ENCODE assay signal across 1 cellular context in the genomic region with DNA sequence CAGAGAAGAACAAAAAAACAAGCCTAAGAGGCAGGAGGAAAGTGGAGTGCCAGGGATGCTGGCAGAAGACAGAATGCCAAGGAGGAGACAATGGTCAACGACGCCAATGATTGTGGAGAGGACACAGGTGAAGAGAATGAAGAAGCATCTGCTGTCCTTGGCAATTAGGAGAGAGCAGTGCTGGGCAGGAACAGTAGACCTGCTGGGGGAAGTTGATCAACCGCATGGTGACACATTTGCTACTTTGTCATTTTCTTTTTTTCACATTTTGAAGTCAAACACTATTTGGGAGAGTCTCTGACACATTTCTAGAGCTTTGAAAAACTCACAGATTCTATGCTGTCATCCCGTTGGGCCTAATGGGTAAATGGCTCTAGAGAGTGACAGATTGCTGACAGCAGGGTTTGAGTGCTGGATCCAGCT.
TF ChIP-seq lines count a peak whose summit lies in the region.

No MANE protein-coding gene starts in this region.

TF ChIP-seq in GM12878, 131 proteins besides CTCF, POLR2A, EP300 and RAD21 (continued from another document and continues in another):
- TF ChIP-seq, protein P1, sequence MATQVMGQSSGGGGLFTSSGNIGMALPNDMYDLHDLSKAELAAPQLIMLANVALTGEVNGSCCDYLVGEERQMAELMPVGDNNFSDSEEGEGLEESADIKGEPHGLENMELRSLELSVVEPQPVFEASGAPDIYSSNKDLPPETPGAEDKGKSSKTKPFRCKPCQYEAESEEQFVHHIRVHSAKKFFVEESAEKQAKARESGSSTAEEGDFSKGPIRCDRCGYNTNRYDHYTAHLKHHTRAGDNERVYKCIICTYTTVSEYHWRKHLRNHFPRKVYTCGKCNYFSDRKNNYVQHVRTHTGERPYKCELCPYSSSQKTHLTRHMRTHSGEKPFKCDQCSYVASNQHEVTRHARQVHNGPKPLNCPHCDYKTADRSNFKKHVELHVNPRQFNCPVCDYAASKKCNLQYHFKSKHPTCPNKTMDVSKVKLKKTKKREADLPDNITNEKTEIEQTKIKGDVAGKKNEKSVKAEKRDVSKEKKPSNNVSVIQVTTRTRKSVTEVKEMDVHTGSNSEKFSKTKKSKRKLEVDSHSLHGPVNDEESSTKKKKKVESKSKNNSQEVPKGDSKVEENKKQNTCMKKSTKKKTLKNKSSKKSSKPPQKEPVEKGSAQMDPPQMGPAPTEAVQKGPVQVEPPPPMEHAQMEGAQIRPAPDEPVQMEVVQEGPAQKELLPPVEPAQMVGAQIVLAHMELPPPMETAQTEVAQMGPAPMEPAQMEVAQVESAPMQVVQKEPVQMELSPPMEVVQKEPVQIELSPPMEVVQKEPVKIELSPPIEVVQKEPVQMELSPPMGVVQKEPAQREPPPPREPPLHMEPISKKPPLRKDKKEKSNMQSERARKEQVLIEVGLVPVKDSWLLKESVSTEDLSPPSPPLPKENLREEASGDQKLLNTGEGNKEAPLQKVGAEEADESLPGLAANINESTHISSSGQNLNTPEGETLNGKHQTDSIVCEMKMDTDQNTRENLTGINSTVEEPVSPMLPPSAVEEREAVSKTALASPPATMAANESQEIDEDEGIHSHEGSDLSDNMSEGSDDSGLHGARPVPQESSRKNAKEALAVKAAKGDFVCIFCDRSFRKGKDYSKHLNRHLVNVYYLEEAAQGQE (IDR thresholded peaks at IDR 0.05; ENCODE audit: low read depth, low read length): no peak; the same call in 1 of the 2 replicates
- TF ChIP-seq CREM (IDR thresholded peaks at IDR 0.05; ENCODE audit: low read depth) (peak; percentile 88), NR2F1 (conservative IDR thresholded peaks at IDR 0.05) (no peak; the same call in 1 of the 2 replicates), CEBPB (IDR thresholded peaks at IDR 0.05; ENCODE audit: borderline replicate concordance in 1 of 2, low read depth in 2 of 2, low read length in 2 of 2) (no peak), BMI1 (IDR thresholded peaks at IDR 0.05; ENCODE audit: borderline replicate concordance) (no peak), CREB1 (IDR thresholded peaks at IDR 0.05; ENCODE audit: low read depth) (peak; percentile 84), CHD1 (IDR thresholded peaks at IDR 0.05; ENCODE audit: low read depth, low read length) (no peak), SMC3 (IDR thresholded peaks at IDR 0.05; ENCODE audit: borderline replicate concordance, low read length) (no peak), NR2C1 (IDR thresholded peaks at IDR 0.05) (no peak), ZNF274 (IDR thresholded peaks at IDR 0.05; ENCODE audit: insufficient read depth, insufficient read length) (no peak), MXI1 (IDR thresholded peaks at IDR 0.05; ENCODE audit: low read depth, low read length) (0 out of 2 replicates have a peak, but pooled peaks have one; percentile 16), YBX1 (IDR thresholded peaks at IDR 0.05) (no peak), ZNF622 (IDR thresholded peaks at IDR 0.05) (no peak), CUX1 (IDR thresholded peaks at IDR 0.05; ENCODE audit: insufficient replicate concordance, low read depth, low read length) (no peak), TARDBP (IDR thresholded peaks at IDR 0.05; ENCODE audit: borderline replicate concordance) (no peak), ESRRA (IDR thresholded peaks at IDR 0.05; ENCODE audit: low read length) (no peak), NFIC (IDR thresholded peaks at IDR 0.05; ENCODE audit: low read depth, low read length) (peak; percentile 80; the same call in 1 of the 2 replicates), RFX5 (IDR thresholded peaks at IDR 0.05; ENCODE audit: low read depth, low read length) (no peak), EED (IDR thresholded peaks at IDR 0.05; ENCODE audit: low read depth) (peak; percentile 65), KDM1A (IDR thresholded peaks at IDR 0.05; ENCODE audit: borderline replicate concordance) (no peak), ZBTB11 (CRISPR knock-in tag; IDR thresholded peaks at IDR 0.05) (no peak), IKZF2 (IDR thresholded peaks at IDR 0.05) (peak; percentile 64 to 74; a peak in 3 of 4 replicates), PBX3 (IDR thresholded peaks at IDR 0.05; ENCODE audit: insufficient replicate concordance, low read depth, low read length) (peak; percentile 52), HDAC2 (IDR thresholded peaks at IDR 0.05) (no peak), ZNF592 (IDR thresholded peaks at IDR 0.05) (no peak), KLF5 (IDR thresholded peaks at IDR 0.05; ENCODE audit: partially characterized antibody) (no peak), RUNX3 (IDR thresholded peaks at IDR 0.05; ENCODE audit: low read length) (peak; percentile 87), RCOR1 (conservative IDR thresholded peaks at IDR 0.05; ENCODE audit: low read depth, low read length) (no peak), LARP7 (IDR thresholded peaks at IDR 0.05) (no peak), ZNF207 (IDR thresholded peaks at IDR 0.05; ENCODE audit: borderline replicate concordance) (no peak), SMARCA5 (IDR thresholded peaks at IDR 0.05) (no peak), ZNF687 (IDR thresholded peaks at IDR 0.05) (peak; percentile 80)
- TF ChIP-seq, protein P2, sequence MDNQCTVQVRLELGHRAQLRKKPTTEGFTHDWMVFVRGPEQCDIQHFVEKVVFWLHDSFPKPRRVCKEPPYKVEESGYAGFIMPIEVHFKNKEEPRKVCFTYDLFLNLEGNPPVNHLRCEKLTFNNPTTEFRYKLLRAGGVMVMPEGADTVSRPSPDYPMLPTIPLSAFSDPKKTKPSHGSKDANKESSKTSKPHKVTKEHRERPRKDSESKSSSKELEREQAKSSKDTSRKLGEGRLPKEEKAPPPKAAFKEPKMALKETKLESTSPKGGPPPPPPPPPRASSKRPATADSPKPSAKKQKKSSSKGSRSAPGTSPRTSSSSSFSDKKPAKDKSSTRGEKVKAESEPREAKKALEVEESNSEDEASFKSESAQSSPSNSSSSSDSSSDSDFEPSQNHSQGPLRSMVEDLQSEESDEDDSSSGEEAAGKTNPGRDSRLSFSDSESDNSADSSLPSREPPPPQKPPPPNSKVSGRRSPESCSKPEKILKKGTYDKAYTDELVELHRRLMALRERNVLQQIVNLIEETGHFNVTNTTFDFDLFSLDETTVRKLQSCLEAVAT (IDR thresholded peaks at IDR 0.05): no peak
